14 cellular contexts compared by ENCODE assay signal in genomic region chr11:43497144-43497543, GRCh38.
"Had no signal": no experiment of that assay in that cellular context is flagged by ENCODE, and none has a peak within 500 bp of the region (broad histone marks: within the 10 kb centered on the region; RNA-seq: fewer than 3 reads in every experiment).

No MANE protein-coding gene starts in this region.

- H3K4me3 ChIP-seq: hepatocyte, sigmoid colon, SJCRH30, transverse colon had no signal

- H2AFZ ChIP-seq: hepatocyte had no signal

- H3K79me2 ChIP-seq: hepatocyte had no signal

- H3K4me2 ChIP-seq: hepatocyte had no signal

- H3K27me3 ChIP-seq: hepatocyte, sigmoid colon, transverse colon had no signal

- ATAC-seq: activated T-helper 17 cell treated with anti-CD3 and anti-CD28 coated beads, Interleukin-2, amount 50 U/mL, for 72 hours; left ventricle myocardium superior; stimulated activated memory B cell treated with anti-CD40 and anti-IgM and Interleukin-4, amounts not matched to agents 10 μg/mL and 1 μg/mL and 100 μg/mL, for 72 hours had no signal

- H3K4me1 ChIP-seq: sigmoid colon, SJCRH30, transverse colon had no signal

- H3K27ac ChIP-seq: hepatocyte, sigmoid colon, SJCRH30, transverse colon had no signal

- DNase-seq: activated CD4-positive, alpha-beta T cell treated with anti-CD3 and anti-CD28 coated beads, Interleukin-2, amount 10 ng/mL, durations not matched to agents 7 days and 5 days; activated naive CD4-positive, alpha-beta T cell treated with anti-CD3 and anti-CD28 coated beads for 36 hours; activated T-cell treated with anti-CD3 and anti-CD28 coated beads for 4 hours; islet precursor cell; left ventricle myocardium superior; mesendoderm; nephron progenitor cell; sigmoid colon; SJCRH30; stimulated activated CD4-positive, alpha-beta T cell treated with anti-CD3 and anti-CD28 coated beads, Interleukin-12 subunit alpha, Interleukin-12 subunit beta, amount 100 ng/mL, for 4 hours; transverse colon had no signal

- H3K9me3 ChIP-seq: sigmoid colon, SJCRH30, transverse colon had no signal
